In the genomic region with DNA sequence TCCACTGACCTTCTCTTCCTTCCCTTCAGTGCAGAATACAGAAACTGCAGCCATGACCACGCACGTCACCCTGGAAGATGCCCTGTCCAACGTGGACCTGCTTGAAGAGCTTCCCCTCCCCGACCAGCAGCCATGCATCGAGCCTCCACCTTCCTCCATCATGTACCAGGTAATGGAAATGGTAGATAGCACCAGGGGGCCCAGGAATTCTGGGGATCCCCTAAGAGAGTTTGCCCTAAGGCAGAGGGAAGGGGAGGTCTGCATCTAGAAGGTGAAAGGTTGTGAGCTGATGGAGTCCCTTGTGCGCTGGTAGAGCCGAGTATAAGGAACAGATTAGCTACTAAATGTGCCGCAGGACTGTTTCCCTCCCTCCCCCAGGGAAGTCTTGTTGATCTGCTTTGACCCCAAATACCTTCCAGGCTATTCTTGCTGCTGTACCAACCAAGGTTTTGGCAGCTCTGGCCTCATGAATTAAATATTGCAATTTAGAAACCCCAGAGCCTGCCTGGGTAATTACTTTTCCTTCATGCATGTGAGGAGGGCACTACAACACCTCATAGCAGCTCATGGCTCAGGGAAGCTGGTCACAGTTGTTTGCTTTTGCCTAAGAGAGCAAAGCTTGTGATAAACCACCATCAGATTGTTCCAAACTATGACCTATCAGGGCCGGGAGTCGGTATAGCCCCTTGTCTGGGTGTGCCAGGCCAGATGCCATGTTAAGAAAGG, we compare ENCODE assay signal across 15 cellular contexts. TPM values are rescaled to one million over a fixed set of nuclear protein-coding genes. Genes with fewer than 3 reads are reported as not detected.
DNase-seq lines count a peak whose midpoint lies in the region; ATAC-seq and TF ChIP-seq lines count a peak whose summit lies in the region.
"Had no signal": no experiment of that assay in that cellular context is flagged by ENCODE, and none has a peak within 500 bp of the region (broad histone marks: within the 10 kb centered on the region; RNA-seq: fewer than 3 reads in every experiment).

No MANE protein-coding gene starts in this region.

- CTCF ChIA-PET in CD8-positive, alpha-beta T cell (lab: Charles Lee) = interaction anchor here (1.0 to 7.8 kb wide), 4 partner anchors 13 to 136 kb away, joined by 3 to 26 read pairs (median 7); no protein-coding TSS in a partner anchor
- CTCF ChIA-PET in activated B cell treated with CpG ODN at 0.5 μM for 24 hours (lab: Charles Lee) = interaction anchor here (1.0 to 1.2 kb wide), 3 partner anchors 13 to 42 kb away, joined by 3 to 4 read pairs (median 3); no protein-coding TSS in a partner anchor

- POLR2A ChIA-PET in CD8-positive, alpha-beta T cell (lab: Charles Lee) = interaction anchor here (1.1 to 1.4 kb wide), 3 partner anchors 9 to 70 kb away, joined by 3 to 4 read pairs (median 3); no protein-coding TSS in a partner anchor
- POLR2A ChIA-PET in activated B cell treated with CpG ODN at 0.5 μM for 24 hours (lab: Charles Lee) = interaction anchor here (8.2 to 8.4 kb wide), 2 partner anchors 13 to 20 kb away, joined by 73 to 101 read pairs; partner anchors contain the start of gene CYFIP2

- no peaks in the 10 kb centered on the region for H3K27me3 ChIP-seq in CD8-positive, alpha-beta T cell (ENCODE audit: insufficient read depth, low read length)
- H3K27me3 ChIP-seq in heart left ventricle (no peaks in the 10 kb centered on the region), aorta (ENCODE audit: control insufficient read depth in 1 of 2, insufficient read depth in 2 of 2, low read length in 1 of 2) (no peaks in the 10 kb centered on the region)
- H3K27me3 ChIP-seq: hepatocyte had no signal

- no peak for DNase-seq in CD8-positive, alpha-beta T cell
- DNase-seq in activated B cell treated with CpG ODN at 0.5 μM for 24 hours = no peak
- DNase-seq in heart left ventricle = no peak
- no peak for DNase-seq in natural killer cell
- DNase-seq in NCI-H1105 (lab: John Stamatoyannopoulos, UW) = no peak
- DNase-seq in aorta = no peak
- DNase-seq in COLO829 (ENCODE audit: low spot score) = no peak
- DNase-seq: activated CD4-positive, alpha-beta T cell treated with anti-CD3 and anti-CD28 coated beads, Interleukin-2, amount 50 U/mL, for 4 hours; Caco-2; islet precursor cell; midbrain; NCI-H187 treated with DMSO at 0.1 percent for 48 hours; NCI-H446 had no signal

- no peak for TF ChIP-seq POLR2A in heart left ventricle (IDR thresholded peaks at IDR 0.05)

- H3K4me3 Mint-ChIP-seq in CD8-positive, alpha-beta T cell = no peak overlapping the region
- H3K4me3 Mint-ChIP-seq in activated B cell treated with CpG ODN at 0.5 μM for 24 hours = no peak overlapping the region
- H3K4me3 Mint-ChIP-seq in natural killer cell = no peak overlapping the region

- H3K4me1 ChIP-seq in CD8-positive, alpha-beta T cell (ENCODE audit: insufficient read depth, low read length) = peaks cover 90% of the 10 kb centered on the region
- peaks cover 0 to 74% (median 20%) of the 10 kb centered on the region in 12 donors for H3K4me1 ChIP-seq in heart left ventricle
- no peaks in the 10 kb centered on the region for H3K4me1 ChIP-seq in aorta (ENCODE audit: control insufficient read depth in 1 of 2, insufficient read depth in 2 of 2, low read length in 2 of 2)

- WGBS in heart left ventricle, 4 donors = 55 to 76% (median 65%) methylated on average over 9 to 10 of the region's 10 CpGs
- WGBS in aorta, 2 donors = 89 to 91% methylated on average over 10 of the region's 10 CpGs

- peak overlapping the region; percentile 62 for H3K27ac Mint-ChIP-seq in CD8-positive, alpha-beta T cell
- peak overlapping the region; percentile 75 for H3K27ac Mint-ChIP-seq in activated B cell treated with CpG ODN at 0.5 μM for 24 hours
- H3K27ac Mint-ChIP-seq in natural killer cell = peak overlapping the region; percentile 78 to 82

- H3K4me3 ChIP-seq in CD8-positive, alpha-beta T cell (ENCODE audit: low read depth, low read length) = no peak overlapping the region
- H3K4me3 ChIP-seq in heart left ventricle (no peak overlapping the region), aorta (ENCODE audit: low read length in 2 of 2) (no peak overlapping the region)
- H3K4me3 ChIP-seq: hepatocyte had no signal

- H3K9me3 ChIP-seq in CD8-positive, alpha-beta T cell (ENCODE audit: low read length) = no peaks in the 10 kb centered on the region
- H3K9me3 ChIP-seq in heart left ventricle (no peaks in the 10 kb centered on the region), aorta (ENCODE audit: control insufficient read depth, low read length) (no peaks in the 10 kb centered on the region)
- H3K9me3 ChIP-seq: Caco-2 had no signal

- peaks cover 86% of the 10 kb centered on the region for H3K4me1 Mint-ChIP-seq in CD8-positive, alpha-beta T cell (ENCODE audit: low read depth)
- H3K4me1 Mint-ChIP-seq in activated B cell treated with CpG ODN at 0.5 μM for 24 hours (peaks cover 58% of the 10 kb centered on the region), natural killer cell (peaks cover 74 to 79% of the 10 kb centered on the region in 2 donors)

- intact Hi-C loops in CD8-positive, alpha-beta T cell (cut with DNase I, micrococcal nuclease) = no loop called here
- intact Hi-C loops in activated B cell treated with CpG ODN at 0.5 μM for 24 hours (cut with micrococcal nuclease) (no loop called here), heart left ventricle (cut with DNase I) (no loop called here), natural killer cell (cut with micrococcal nuclease) (no loop called here), aorta (cut with DNase I) (no loop called here)

- no peaks in the 10 kb centered on the region for H3K9me3 Mint-ChIP-seq in CD8-positive, alpha-beta T cell
- H3K9me3 Mint-ChIP-seq in activated B cell treated with CpG ODN at 0.5 μM for 24 hours = no peaks in the 10 kb centered on the region
- no peaks in the 10 kb centered on the region for H3K9me3 Mint-ChIP-seq in natural killer cell

- H3K36me3 Mint-ChIP-seq in CD8-positive, alpha-beta T cell = peaks cover 73% of the 10 kb centered on the region
- H3K36me3 Mint-ChIP-seq in activated B cell treated with CpG ODN at 0.5 μM for 24 hours (ENCODE audit: low read depth) (peaks cover 64% of the 10 kb centered on the region), natural killer cell (no peaks in the 10 kb centered on the region)

- no peak for ATAC-seq in CD8-positive, alpha-beta T cell
- ATAC-seq in activated B cell treated with CpG ODN at 0.5 μM for 24 hours (ENCODE audit: low read depth) (no peak), heart left ventricle (peak; percentile 7 to 33 (median 15)), natural killer cell (no peak), aorta (ENCODE audit: low FRiP score) (no peak)
- ATAC-seq: sciatic nerve had no signal

- no peaks in the 10 kb centered on the region for H3K27me3 Mint-ChIP-seq in CD8-positive, alpha-beta T cell (ENCODE audit: low read depth)
- no peaks in the 10 kb centered on the region for H3K27me3 Mint-ChIP-seq in activated B cell treated with CpG ODN at 0.5 μM for 24 hours
- no peaks in the 10 kb centered on the region for H3K27me3 Mint-ChIP-seq in natural killer cell (ENCODE audit: low read depth in 2 of 2)

- TF ChIP-seq CTCF in CD8-positive, alpha-beta T cell (IDR thresholded peaks at IDR 0.05) = no peak
- TF ChIP-seq CTCF in activated B cell treated with CpG ODN at 0.5 μM for 24 hours (IDR thresholded peaks at IDR 0.05) (no peak), heart left ventricle (IDR thresholded peaks at IDR 0.05) (no peak), natural killer cell (IDR thresholded peaks at IDR 0.05) (no peak)

- no peak overlapping the region for H3K27ac ChIP-seq in CD8-positive, alpha-beta T cell (ENCODE audit: low read depth, low read length)
- H3K27ac ChIP-seq in heart left ventricle = peak overlapping the region; percentile 43 to 89 (median 76)
- no peak overlapping the region for H3K27ac ChIP-seq in aorta (ENCODE audit: low read depth in 1 of 2, low read length in 2 of 2)
- H3K27ac ChIP-seq: hepatocyte had no signal

- peaks cover 38% of the 10 kb centered on the region for H3K36me3 ChIP-seq in CD8-positive, alpha-beta T cell (ENCODE audit: insufficient read depth, low read length)
- H3K36me3 ChIP-seq in heart left ventricle (peaks cover 0 to 20% (median 0%) of the 10 kb centered on the region in 9 donors), aorta (ENCODE audit: control insufficient read depth in 1 of 2, insufficient read depth in 2 of 2, low read length in 1 of 2) (peaks cover 0 to 5% of the 10 kb centered on the region in 2 donors)

RNA-seq across cellular contexts. Expression of gene CYFIP2, which starts 19.6 kb away (rescaled TPM):
- total RNA-seq in CD8-positive, alpha-beta T cell = 100 to 1,000 TPM; 270 to 304 TPM
- 385 and 471 TPM in 2 replicates for total RNA-seq in activated B cell treated with CpG ODN at 0.5 μM for 24 hours
- 10 to 100 TPM; 27.3 to 62.7 (median 39.1) TPM for total RNA-seq in heart left ventricle
- polyA plus RNA-seq in heart left ventricle = 10 to 100 TPM; 23.2 TPM
- total RNA-seq in natural killer cell = 100 to 1,000 TPM; 464 to 542 (median 532) TPM
- total RNA-seq in aorta = 100 to 1,000 TPM in 1 of 2 donors, 10 to 100 TPM in 1; 42.0 to 144 TPM
- 100 to 1,000 TPM in 1 of 2 donors, 10 to 100 TPM in 1; 84.9 to 141 TPM for polyA plus RNA-seq in aorta

Comparison
In these comparisons a context has a peak if more than half of its experiments do, and no peak if none do; other contexts are left out.
1. ATAC-seq: peak in heart left ventricle (4 of 4); none in CD8-positive, alpha-beta T cell (single experiment), activated B cell treated with CpG ODN at 0.5 μM for 24 hours (single experiment), natural killer cell (0 of 3) and aorta (single experiment).
2. H3K27ac ChIP-seq: peak in heart left ventricle (12 of 12); none in CD8-positive, alpha-beta T cell (single experiment) and aorta (0 of 2).
3. Peak in every context shown above with its lines, with median percentiles within 50 percentile points of each other: H3K27ac Mint-ChIP-seq.